8 cellular contexts compared by ENCODE assay signal in the genomic region with DNA sequence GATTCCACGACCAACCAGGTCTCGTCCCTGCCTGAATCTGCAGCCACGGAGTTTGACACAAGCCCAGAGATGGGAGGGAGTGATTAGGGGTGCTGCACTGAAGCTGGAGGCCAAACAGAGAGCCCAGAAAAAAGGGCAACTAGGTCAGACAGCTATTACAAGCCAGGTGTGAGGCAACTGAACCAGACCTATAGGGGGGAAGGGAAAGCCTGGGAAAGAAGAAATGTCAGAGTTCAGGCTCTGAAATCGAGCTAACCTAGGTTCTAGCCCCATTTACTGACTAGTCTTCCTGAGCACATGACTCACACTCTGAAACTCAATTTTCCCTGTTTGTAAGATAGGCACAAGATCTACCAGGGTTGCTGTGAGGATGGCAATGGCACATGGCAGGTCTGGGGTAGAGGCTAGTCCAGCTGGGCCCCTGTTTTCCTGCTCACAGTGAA. TPM values are rescaled to one million over a fixed set of nuclear protein-coding genes. Genes with fewer than 3 reads are reported as not detected.
DNase-seq lines count a peak whose midpoint lies in the region; ATAC-seq and TF ChIP-seq lines count a peak whose summit lies in the region.

No MANE protein-coding gene starts in this region.

- intact Hi-C loops in mammary epithelial cell (cut with micrococcal nuclease): loop anchor here (5.0 kb wide), 2 partner anchors 37 to 112 kb away; partner anchors contain the start of gene BSND

- H3K36me3 ChIP-seq in KOPT-K1 (ENCODE audit: insufficient read depth, low read length) (peaks cover 50% of the 10 kb centered on the region), mammary epithelial cell (ENCODE audit: insufficient read depth, low read length) (peaks cover 20% of the 10 kb centered on the region), lung (ENCODE audit: control insufficient read depth in 2 of 2, insufficient read depth in 2 of 2, low read length in 2 of 2) (peaks cover 1 to 3% of the 10 kb centered on the region in 2 donors)

- in situ Hi-C loops in mammary epithelial cell (cut with MboI; ENCODE audit: low sequenced_read_pairs in 2 of 2): loop anchor here in 1 of 2 donors (10.0 kb wide), 1 partner anchor 110 kb away; the partner anchor contains the start of gene BSND

- H2AFZ ChIP-seq in mammary epithelial cell (ENCODE audit: low read depth, low read length): no peak overlapping the region

- no peak for ATAC-seq in lung (ENCODE audit: insufficient read depth, low FRiP score)
- ATAC-seq in GM21526 (IDR thresholded peaks at IDR 0.05; ENCODE audit: low FRiP score, unreplicated experiment): no peak

- H3K27me3 ChIP-seq in mammary epithelial cell (ENCODE audit: insufficient read depth, low read length) (no peaks in the 10 kb centered on the region), lung (ENCODE audit: control insufficient read depth, insufficient read depth) (no peaks in the 10 kb centered on the region)

- CTCF ChIA-PET in mammary epithelial cell (lab: Charles Lee; ENCODE audit: low non-redundant PET): interaction anchor here (1.6 kb wide), 1 partner anchor 60 kb away, joined by 14 read pairs; no protein-coding TSS in a partner anchor

- H3K4me2 ChIP-seq in mammary epithelial cell (ENCODE audit: insufficient read depth, low read depth, low read length): peak overlapping the region; percentile 96

- peak overlapping the region; percentile 82 for H3K27ac ChIP-seq in KOPT-K1 (ENCODE audit: low read depth, low read length, poor library complexity, severe bottlenecking)
- no peak overlapping the region for H3K27ac ChIP-seq in mammary epithelial cell (ENCODE audit: insufficient read depth, low read depth, low read length)
- H3K27ac ChIP-seq in lung (ENCODE audit: low read depth in 1 of 2, low read length in 1 of 2): peak overlapping the region in 1 of 2 donors; percentile 71

- 70% methylated on average over 4 of the region's 4 CpGs for WGBS in mammary epithelial cell (ENCODE audit: low coverage, missing lambda C conversion rate)
- 71 to 85% methylated on average over 4 of the region's 4 CpGs for WGBS in lung, 2 donors

- DNase-seq in Ammon's horn (ENCODE audit: low spot score) (peak; percentile 2), mammary epithelial cell (no peak), lung (ENCODE audit: low spot score) (no peak), GDM1 (lab: John Stamatoyannopoulos, UW) (no peak), A172 (ENCODE audit: low spot score) (no peak), DMS 273 (lab: John Stamatoyannopoulos, UW; ENCODE audit: unreplicated experiment) (no peak)

- H3K4me3 ChIP-seq in mammary epithelial cell (replicated peaks in 1 of 3; ENCODE audit: insufficient read depth in 1 of 3, low read depth in 2 of 3, low read length in 3 of 3) (peak overlapping the region; percentile 76 to 98 (median 84)), lung (peak overlapping the region; percentile 82)

- H3K4me1 ChIP-seq in mammary epithelial cell (ENCODE audit: insufficient read depth, low read length): peaks cover 52% of the 10 kb centered on the region
- H3K4me1 ChIP-seq in lung (ENCODE audit: control insufficient read depth in 2 of 2, insufficient read depth in 2 of 2, low read length in 2 of 2): peaks cover 3 to 14% of the 10 kb centered on the region in 2 donors

- H3K9me3 ChIP-seq in KOPT-K1 (ENCODE audit: insufficient read depth, low read length, poor library complexity, severe bottlenecking) (peaks cover 4% of the 10 kb centered on the region), mammary epithelial cell (replicated peaks; ENCODE audit: insufficient read depth, low read length) (no peaks in the 10 kb centered on the region), lung (ENCODE audit: control insufficient read depth in 2 of 2, insufficient read depth in 1 of 2, low read length in 1 of 2) (no peaks in the 10 kb centered on the region)

- peaks cover 28% of the 10 kb centered on the region for H4K20me1 ChIP-seq in mammary epithelial cell (ENCODE audit: insufficient read depth, low read length)

- dilution Hi-C loops in mammary epithelial cell (cut with HindIII; ENCODE audit: low sequenced_read_pairs): no loop called here

- peaks cover 75% of the 10 kb centered on the region for H3K79me2 ChIP-seq in mammary epithelial cell (ENCODE audit: insufficient read depth, low read length)

- BruUV-seq in mammary epithelial cell (replicated peaks; lab: Mats Ljungman, UMichigan): no TSS peak

- no peak overlapping the region for H3K9ac ChIP-seq in mammary epithelial cell (ENCODE audit: insufficient read depth, low read length)

- TF ChIP-seq CTCF in mammary epithelial cell (conservative IDR thresholded peaks at IDR 0.05 in 1 of 2, IDR thresholded peaks at IDR 0.05 in 1 of 2; ENCODE audit: extremely low read depth in 1 of 2, insufficient read depth in 1 of 2, low read depth in 1 of 2, low read length in 2 of 2): no peak
- TF ChIP-seq CTCF in lung (IDR thresholded peaks at IDR 0.05; ENCODE audit: control extremely low read depth, extremely low read depth): no peak

RNA-seq across cellular contexts. Expression of gene DHCR24, which starts 1.7 kb away (rescaled TPM):
- 100 to 1,000 TPM; 335 to 503 TPM for total RNA-seq in mammary epithelial cell
- polyA plus RNA-seq in mammary epithelial cell: 425 TPM
- polyA minus RNA-seq in mammary epithelial cell: 914 TPM
- total RNA-seq in lung: 100 to 1,000 TPM; 433 to 735 TPM
- 100 to 1,000 TPM; 269 to 439 TPM for polyA plus RNA-seq in lung
- 51.3 and 82.1 TPM in 2 replicates for total RNA-seq in A172 (2014; rRNA removed; shearing (Covaris generic))
